8 cellular contexts compared by ENCODE assay signal in genomic region chr17:19306160-19307111, GRCh38. TPM values are rescaled to one million over a fixed set of nuclear protein-coding genes. Genes with fewer than 3 reads are reported as not detected.
DNase-seq lines count a peak whose midpoint lies in the region; ATAC-seq and TF ChIP-seq lines count a peak whose summit lies in the region.

No MANE protein-coding gene starts in this region.

- DNase-seq in CD4-positive, alpha-beta T cell = peak in 7 of 10 experiments; percentile 4 to 47 (median 10)
- DNase-seq in activated CD4-positive, alpha-beta T cell treated with anti-CD3 and anti-CD28 coated beads, Interleukin-2, amount 50 U/mL, for 1 hour = peak; percentile 22
- DNase-seq in naive thymus-derived CD4-positive, alpha-beta T cell = peak in 8 of 9 donors; percentile 26 to 83 (median 73)
- DNase-seq in mammary epithelial cell (no peak), left lobe of liver (ENCODE audit: low spot score) (no peak), NCI-H1436 (lab: John Stamatoyannopoulos, UW) (no peak)

- WGBS in mammary epithelial cell (ENCODE audit: low coverage, missing lambda C conversion rate) = 64% methylated on average over 10 of the region's 10 CpGs

- no peak overlapping the region for H2AFZ ChIP-seq in mammary epithelial cell (ENCODE audit: low read depth, low read length)

- no peaks in the 10 kb centered on the region for H3K79me2 ChIP-seq in mammary epithelial cell (ENCODE audit: insufficient read depth, low read length)

- dilution Hi-C loops in mammary epithelial cell (cut with HindIII; ENCODE audit: low sequenced_read_pairs) = no loop called here

- no peaks in the 10 kb centered on the region for H3K9me3 ChIP-seq in CD4-positive, alpha-beta T cell (ENCODE audit: control insufficient read depth, low read length)
- no peaks in the 10 kb centered on the region for H3K9me3 ChIP-seq in naive thymus-derived CD4-positive, alpha-beta T cell (ENCODE audit: control insufficient read depth in 2 of 3, low read length in 3 of 3)
- H3K9me3 ChIP-seq in mammary epithelial cell (replicated peaks; ENCODE audit: insufficient read depth, low read length) = no peaks in the 10 kb centered on the region

- no peak overlapping the region for H3K4me2 ChIP-seq in mammary epithelial cell (ENCODE audit: insufficient read depth, low read depth, low read length)

- H3K4me1 Mint-ChIP-seq in CD4-positive, alpha-beta T cell (ENCODE audit: low read depth) = peaks cover 24% of the 10 kb centered on the region
- H3K4me1 Mint-ChIP-seq in naive thymus-derived CD4-positive, alpha-beta T cell = peaks cover 14 to 42% (median 26%) of the 10 kb centered on the region in 7 donors

- H3K4me3 ChIP-seq in naive thymus-derived CD4-positive, alpha-beta T cell (ENCODE audit: low read length) = no peak overlapping the region
- no peak overlapping the region for H3K4me3 ChIP-seq in mammary epithelial cell (replicated peaks in 1 of 3; ENCODE audit: insufficient read depth in 1 of 3, low read depth in 2 of 3, low read length in 3 of 3)

- no peaks in the 10 kb centered on the region for H3K36me3 Mint-ChIP-seq in CD4-positive, alpha-beta T cell (ENCODE audit: low read depth)
- peaks cover 0 to 7% (median 1%) of the 10 kb centered on the region in 5 donors for H3K36me3 Mint-ChIP-seq in naive thymus-derived CD4-positive, alpha-beta T cell

- H3K36me3 ChIP-seq in naive thymus-derived CD4-positive, alpha-beta T cell (ENCODE audit: control insufficient read depth in 2 of 3, insufficient read depth in 3 of 3, low read length in 3 of 3) = no peaks in the 10 kb centered on the region
- H3K36me3 ChIP-seq in mammary epithelial cell (ENCODE audit: insufficient read depth, low read length) = no peaks in the 10 kb centered on the region

- H3K9me3 Mint-ChIP-seq in CD4-positive, alpha-beta T cell = no peaks in the 10 kb centered on the region
- H3K9me3 Mint-ChIP-seq in naive thymus-derived CD4-positive, alpha-beta T cell = no peaks in the 10 kb centered on the region

- peaks cover 22% of the 10 kb centered on the region for H3K27me3 ChIP-seq in CD4-positive, alpha-beta T cell (ENCODE audit: control insufficient read depth, insufficient read depth, low read length)
- H3K27me3 ChIP-seq in naive thymus-derived CD4-positive, alpha-beta T cell (ENCODE audit: control insufficient read depth in 2 of 2, insufficient read depth in 2 of 2, low read length in 2 of 2) = peaks cover 0 to 18% of the 10 kb centered on the region in 2 donors
- no peaks in the 10 kb centered on the region for H3K27me3 ChIP-seq in mammary epithelial cell (ENCODE audit: insufficient read depth, low read length)

- H4K20me1 ChIP-seq in mammary epithelial cell (ENCODE audit: insufficient read depth, low read length) = no peaks in the 10 kb centered on the region

- CTCF ChIA-PET in CD4-positive, alpha-beta T cell (lab: Charles Lee) = interaction anchor here (0.6 to 1.2 kb wide), 2 partner anchors 32 to 414 kb away, joined by 4 read pairs; no protein-coding TSS in a partner anchor
- CTCF ChIA-PET in naive thymus-derived CD4-positive, alpha-beta T cell (lab: Charles Lee) = interaction anchor here (1.1 kb wide), 1 partner anchor 32 kb away, joined by 3 read pairs; no protein-coding TSS in a partner anchor
- CTCF ChIA-PET in mammary epithelial cell (lab: Charles Lee; ENCODE audit: low non-redundant PET) = no interaction called here

- TF ChIP-seq CTCF in CD4-positive, alpha-beta T cell (IDR thresholded peaks at IDR 0.05) = no peak
- no peak for TF ChIP-seq CTCF in mammary epithelial cell (conservative IDR thresholded peaks at IDR 0.05 in 1 of 2, IDR thresholded peaks at IDR 0.05 in 1 of 2; ENCODE audit: extremely low read depth in 1 of 2, insufficient read depth in 1 of 2, low read depth in 1 of 2, low read length in 2 of 2)

- no peak overlapping the region for H3K27ac ChIP-seq in CD4-positive, alpha-beta T cell (ENCODE audit: low read depth, low read length)
- no peak overlapping the region for H3K27ac ChIP-seq in naive thymus-derived CD4-positive, alpha-beta T cell (ENCODE audit: low read depth, low read length)
- H3K27ac ChIP-seq in mammary epithelial cell (ENCODE audit: insufficient read depth, low read depth, low read length) = no peak overlapping the region

- peak; percentile 92 for ATAC-seq in CD4-positive, alpha-beta T cell (ENCODE audit: poor library complexity)
- ATAC-seq in GM19351 (IDR thresholded peaks at IDR 0.05; ENCODE audit: unreplicated experiment) = peak; percentile 84
- ATAC-seq in HG03378 (IDR thresholded peaks at IDR 0.05; ENCODE audit: unreplicated experiment) = peak; percentile 91
- ATAC-seq in naive thymus-derived CD4-positive, alpha-beta T cell = peak; percentile 89
- ATAC-seq in left lobe of liver = no peak

- H3K4me1 ChIP-seq in naive thymus-derived CD4-positive, alpha-beta T cell (ENCODE audit: control insufficient read depth in 2 of 2, insufficient read depth in 2 of 2, low read length in 2 of 2) = peaks cover 15 to 23% of the 10 kb centered on the region in 2 donors
- no peaks in the 10 kb centered on the region for H3K4me1 ChIP-seq in mammary epithelial cell (ENCODE audit: insufficient read depth, low read length)

- peak overlapping the region; percentile 50 for H3K27ac Mint-ChIP-seq in CD4-positive, alpha-beta T cell
- peak overlapping the region in 7 of 9 donors; percentile 9 to 79 (median 63) for H3K27ac Mint-ChIP-seq in naive thymus-derived CD4-positive, alpha-beta T cell

- BruUV-seq in mammary epithelial cell (replicated peaks; lab: Mats Ljungman, UMichigan) = no TSS peak

- intact Hi-C loops in CD4-positive, alpha-beta T cell (cut with DNase I, micrococcal nuclease) = no loop called here
- intact Hi-C loops in naive thymus-derived CD4-positive, alpha-beta T cell (cut with micrococcal nuclease) = loop anchor here in 1 of 2 donors (1.0 kb wide), 1 partner anchor 30 kb away; no protein-coding TSS in a partner anchor
- intact Hi-C loops in mammary epithelial cell (cut with micrococcal nuclease) = no loop called here

- in situ Hi-C loops in mammary epithelial cell (cut with MboI; ENCODE audit: low sequenced_read_pairs in 2 of 2) = no loop called here

- POLR2A ChIA-PET in CD4-positive, alpha-beta T cell (lab: Charles Lee) = interaction anchor here (1.5 kb wide), 1 partner anchor 466 kb away, joined by 5 read pairs; no protein-coding TSS in a partner anchor
- POLR2A ChIA-PET in naive thymus-derived CD4-positive, alpha-beta T cell (lab: Charles Lee) = interaction anchor here (0.6 to 1.0 kb wide), 3 partner anchors 30 to 282 kb away, joined by 4 to 7 read pairs (median 6); no protein-coding TSS in a partner anchor

- H3K9ac ChIP-seq in mammary epithelial cell (ENCODE audit: insufficient read depth, low read length) = no peak overlapping the region

- H3K27me3 Mint-ChIP-seq in CD4-positive, alpha-beta T cell = peaks cover 53% of the 10 kb centered on the region
- peaks cover 23 to 58% (median 43%) of the 10 kb centered on the region in 5 donors for H3K27me3 Mint-ChIP-seq in naive thymus-derived CD4-positive, alpha-beta T cell

- peak overlapping the region; percentile 2 for H3K4me3 Mint-ChIP-seq in CD4-positive, alpha-beta T cell
- peak overlapping the region in 9 of 10 donors; percentile 34 to 80 (median 57) for H3K4me3 Mint-ChIP-seq in naive thymus-derived CD4-positive, alpha-beta T cell

RNA-seq across cellular contexts. Expression of gene B9D1, which starts 56.1 kb away (rescaled TPM):
- under 1 TPM; 0.66 to 0.73 TPM for total RNA-seq in CD4-positive, alpha-beta T cell
- 1 to 10 TPM in 4 of 5 experiments, under 1 TPM in 1; 0.58 to 5.0 (median 2.4) TPM for total RNA-seq in naive thymus-derived CD4-positive, alpha-beta T cell
- polyA plus RNA-seq in naive thymus-derived CD4-positive, alpha-beta T cell = under 1 TPM in 1 of 2 donors, not detected in 1; 0.58 TPM
- total RNA-seq in mammary epithelial cell (10 to 100 TPM; 21.2 to 23.2 TPM), left lobe of liver (3.0 TPM)
- polyA plus RNA-seq in mammary epithelial cell = 39.0 TPM
- 25.0 TPM for polyA minus RNA-seq in mammary epithelial cell

Comparison
In these comparisons a context has a peak if more than half of its experiments do, and no peak if none do; other contexts are left out.
1. DNase-seq: peak in CD4-positive, alpha-beta T cell (7 of 10), activated CD4-positive, alpha-beta T cell treated with anti-CD3 and anti-CD28 coated beads, Interleukin-2, amount 50 U/mL, for 1 hour (single experiment) and naive thymus-derived CD4-positive, alpha-beta T cell (8 of 9); none in mammary epithelial cell (single experiment), left lobe of liver (single experiment) and NCI-H1436 (single experiment).